ENCODE assay signal across 14 cellular contexts in the genomic region with DNA sequence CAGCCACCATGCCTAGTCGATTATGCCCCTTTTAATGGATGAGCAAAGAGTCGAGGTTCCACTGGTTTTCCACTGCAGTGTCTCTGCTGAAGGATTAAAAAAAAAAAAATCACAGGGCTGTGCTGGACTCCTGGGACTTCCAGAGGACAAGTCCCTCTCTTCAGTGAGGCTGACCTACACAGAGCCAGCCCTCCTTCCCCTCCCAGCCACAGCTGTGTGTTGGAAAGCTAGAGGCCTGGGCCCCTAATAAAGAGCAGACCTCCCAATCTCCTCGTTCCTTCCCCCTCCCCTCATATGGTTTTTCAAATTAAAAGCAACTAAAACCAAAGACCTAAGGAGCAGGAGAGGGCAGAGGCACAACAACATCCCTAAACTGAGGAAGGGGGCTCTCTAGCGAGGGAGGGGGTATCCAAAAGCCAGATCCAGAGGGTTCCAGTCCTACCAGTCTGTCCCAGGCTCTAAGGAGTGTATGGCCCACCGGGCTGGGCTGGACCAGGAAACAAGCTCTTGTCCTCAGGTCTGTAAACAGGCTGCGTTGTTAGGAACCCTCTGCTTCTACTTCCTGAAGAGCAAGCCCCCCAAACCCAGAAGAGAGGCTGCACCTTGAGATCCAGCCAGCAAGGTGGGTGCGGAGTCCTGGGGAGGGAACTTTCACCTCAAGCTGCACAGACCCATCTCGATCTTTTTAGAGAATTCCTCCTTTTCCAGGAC. TPM values are rescaled to one million over a fixed set of nuclear protein-coding genes. Genes with fewer than 3 reads are reported as not detected.
DNase-seq lines count a peak whose midpoint lies in the region; ATAC-seq and TF ChIP-seq lines count a peak whose summit lies in the region.
"Had no signal": no experiment of that assay in that cellular context is flagged by ENCODE, and none has a peak within 500 bp of the region (broad histone marks: within the 10 kb centered on the region; RNA-seq: fewer than 3 reads in every experiment).

No MANE protein-coding gene starts in this region.

- H3K4me3 ChIP-seq in ACC112 (ENCODE audit: low read depth, low read length) (peak overlapping the region; percentile 91; the same call in 1 of the 2 replicates), esophagus squamous epithelium (peak overlapping the region in 2 of 4 donors; percentile 45 to 79)

- H3K36me3 ChIP-seq in ACC112 (ENCODE audit: insufficient read depth, low read length): no peaks in the 10 kb centered on the region
- no peaks in the 10 kb centered on the region for H3K36me3 ChIP-seq in esophagus squamous epithelium
- H3K36me3 ChIP-seq: BLaER1 treated with 17β-estradiol and CSF1 and Interleukin-3, amounts not matched to agents 10 nM and 100 nM had no signal

- TF ChIP-seq POLR2A in esophagus squamous epithelium (IDR thresholded peaks at IDR 0.05): no peak

- H3K4me3 Mint-ChIP-seq in HFFc6 (peak overlapping the region; percentile 94), nephron progenitor cell (peak overlapping the region; percentile 94)
- H3K4me3 Mint-ChIP-seq in activated CD4-positive, alpha-beta memory T cell treated with anti-CD3 and anti-CD28 coated beads for 36 hours: no peak overlapping the region

- POLR2A ChIA-PET in activated CD4-positive, alpha-beta memory T cell treated with anti-CD3 and anti-CD28 coated beads for 36 hours (lab: Charles Lee): no interaction called here

- H3K27ac Mint-ChIP-seq in HFFc6: peak overlapping the region; percentile 82
- peak overlapping the region; percentile 36 for H3K27ac Mint-ChIP-seq in nephron progenitor cell
- no peak overlapping the region for H3K27ac Mint-ChIP-seq in activated CD4-positive, alpha-beta memory T cell treated with anti-CD3 and anti-CD28 coated beads for 36 hours
- H3K27ac Mint-ChIP-seq: dendritic cell treated with granulocyte-macrophage colony-stimulating factor and Interleukin-4, amounts not matched to agents 40 ng/mL and 50 ng/mL, for 4 days; stimulated activated naive CD8-positive, alpha-beta T cell treated with anti-CD3 and anti-CD28 coated beads, Interleukin-15, Interleukin-2, amounts not matched to agents 100 ng/mL and 50 ng/mL, for 24 hours had no signal

- peaks cover 5% of the 10 kb centered on the region; the same call in 1 of the 2 replicates for H3K36me3 Mint-ChIP-seq in HFFc6 (ENCODE audit: low read depth)
- H3K36me3 Mint-ChIP-seq in nephron progenitor cell (ENCODE audit: low read depth): peaks cover 4% of the 10 kb centered on the region
- no peaks in the 10 kb centered on the region for H3K36me3 Mint-ChIP-seq in activated CD4-positive, alpha-beta memory T cell treated with anti-CD3 and anti-CD28 coated beads for 36 hours

- H3K9me3 Mint-ChIP-seq in HFFc6 (no peaks in the 10 kb centered on the region), nephron progenitor cell (no peaks in the 10 kb centered on the region)
- H3K9me3 Mint-ChIP-seq in activated CD4-positive, alpha-beta memory T cell treated with anti-CD3 and anti-CD28 coated beads for 36 hours: no peaks in the 10 kb centered on the region
- H3K9me3 Mint-ChIP-seq: dendritic cell treated with granulocyte-macrophage colony-stimulating factor and Interleukin-4, amounts not matched to agents 40 ng/mL and 50 ng/mL, for 4 days; stimulated activated naive CD8-positive, alpha-beta T cell treated with anti-CD3 and anti-CD28 coated beads, Interleukin-15, Interleukin-2, amounts not matched to agents 100 ng/mL and 50 ng/mL, for 24 hours had no signal

- ATAC-seq in HG03442 (IDR thresholded peaks at IDR 0.05; ENCODE audit: unreplicated experiment) (no peak), HG03280 (IDR thresholded peaks at IDR 0.05; ENCODE audit: unreplicated experiment) (no peak)
- ATAC-seq: HCT116 had no signal

- no peak overlapping the region for H3K27ac ChIP-seq in ACC112 (ENCODE audit: low read depth, low read length)
- H3K27ac ChIP-seq in esophagus squamous epithelium: peak overlapping the region in 3 of 4 donors; percentile 68 to 81 (median 76)
- H3K27ac ChIP-seq: BLaER1 treated with 17β-estradiol and CSF1 and Interleukin-3, amounts not matched to agents 10 nM and 100 nM had no signal

- H3K9me3 ChIP-seq in esophagus squamous epithelium: no peaks in the 10 kb centered on the region

- peaks cover 46% of the 10 kb centered on the region for H3K4me1 Mint-ChIP-seq in HFFc6 (ENCODE audit: low read depth)
- peaks cover 50% of the 10 kb centered on the region for H3K4me1 Mint-ChIP-seq in nephron progenitor cell
- H3K4me1 Mint-ChIP-seq in activated CD4-positive, alpha-beta memory T cell treated with anti-CD3 and anti-CD28 coated beads for 36 hours (ENCODE audit: low read depth): peaks cover 36% of the 10 kb centered on the region

- H3K27me3 ChIP-seq in ACC112 (ENCODE audit: insufficient read depth, low read length): no peaks in the 10 kb centered on the region
- H3K27me3 ChIP-seq in esophagus squamous epithelium: peaks cover 0 to 92% (median 15%) of the 10 kb centered on the region in 4 donors

- 51 to 62% methylated on average over 3 to 8 of the region's 8 CpGs for WGBS in esophagus squamous epithelium, 2 donors

- peaks cover 10% of the 10 kb centered on the region for H3K79me2 ChIP-seq in ACC112 (ENCODE audit: control insufficient read depth, insufficient read depth, low read length, unreplicated experiment)

- DNase-seq in HFFc6 (no peak), esophagus squamous epithelium (lab: John Stamatoyannopoulos, UW) (no peak), nephron progenitor cell (no peak), DMS153 (lab: John Stamatoyannopoulos, UW) (no peak)
- no peak for DNase-seq in activated CD4-positive, alpha-beta memory T cell treated with anti-CD3 and anti-CD28 coated beads for 36 hours
- DNase-seq: activated naive CD4-positive, alpha-beta T cell treated with Interleukin-2 at 50 U/mL for 16 hours; NCI-H446 treated with DMSO at 0.1 percent for 48 hours had no signal

- H3K4me1 ChIP-seq in ACC112 (ENCODE audit: control insufficient read depth, insufficient read depth, low read length, unreplicated experiment): peaks cover 6% of the 10 kb centered on the region
- H3K4me1 ChIP-seq in esophagus squamous epithelium: peaks cover 23 to 50% (median 32%) of the 10 kb centered on the region in 3 donors

- H2AFZ ChIP-seq in ACC112 (ENCODE audit: low read length, unreplicated experiment): peak overlapping the region; percentile 74

- CTCF ChIA-PET in activated CD4-positive, alpha-beta memory T cell treated with anti-CD3 and anti-CD28 coated beads for 36 hours (lab: Charles Lee): interaction anchor here (1.3 to 5.1 kb wide), 2 partner anchors 9 to 295 kb away, joined by 7 to 31 read pairs; no protein-coding TSS in a partner anchor

- intact Hi-C loops in esophagus squamous epithelium (cut with DNase I): no loop called here
- intact Hi-C loops in activated CD4-positive, alpha-beta memory T cell treated with anti-CD3 and anti-CD28 coated beads for 36 hours (cut with micrococcal nuclease): loop anchor here (1.0 kb wide), 1 partner anchor 8 kb away; no protein-coding TSS in a partner anchor

- H3K27me3 Mint-ChIP-seq in HFFc6 (ENCODE audit: insufficient read depth) (peaks cover 3% of the 10 kb centered on the region), nephron progenitor cell (ENCODE audit: low read depth, poor library complexity) (peaks cover 17% of the 10 kb centered on the region)
- H3K27me3 Mint-ChIP-seq in activated CD4-positive, alpha-beta memory T cell treated with anti-CD3 and anti-CD28 coated beads for 36 hours: peaks cover 71% of the 10 kb centered on the region

- no peak for TF ChIP-seq CTCF in HFFc6 (IDR thresholded peaks at IDR 0.05)
- TF ChIP-seq CTCF in esophagus squamous epithelium (IDR thresholded peaks at IDR 0.05): no peak
- TF ChIP-seq CTCF in nephron progenitor cell (IDR thresholded peaks at IDR 0.05): no peak

RNA-seq across cellular contexts. Expression of a gene that starts 4.0 kb away (rescaled TPM):
- 10 to 100 TPM; 28.9 to 94.2 (median 88.3) TPM for total RNA-seq in HFFc6 (2021; fragmentation: NEBNext Ultra II Directional; extraction: Animal tissue kit (Norgen Biotek cat#: 25700))
- total RNA-seq in esophagus squamous epithelium: 10 to 100 TPM; 10.8 to 81.8 (median 28.3) TPM
- not detected for total RNA-seq in activated CD4-positive, alpha-beta memory T cell treated with anti-CD3 and anti-CD28 coated beads for 36 hours

Comparison
In these comparisons a context has a peak if more than half of its experiments do, and no peak if none do; other contexts are left out.
1. RNA of a gene that starts 4.0 kb away (total RNA-seq): 28.9 to 94.2 TPM in HFFc6 and 10.8 to 81.8 TPM in esophagus squamous epithelium; not detected in activated CD4-positive, alpha-beta memory T cell treated with anti-CD3 and anti-CD28 coated beads for 36 hours; every median in the first group is over 10 times any median in the second.